Comparison of ENCODE assay signal across 12 cellular contexts in the genomic region with DNA sequence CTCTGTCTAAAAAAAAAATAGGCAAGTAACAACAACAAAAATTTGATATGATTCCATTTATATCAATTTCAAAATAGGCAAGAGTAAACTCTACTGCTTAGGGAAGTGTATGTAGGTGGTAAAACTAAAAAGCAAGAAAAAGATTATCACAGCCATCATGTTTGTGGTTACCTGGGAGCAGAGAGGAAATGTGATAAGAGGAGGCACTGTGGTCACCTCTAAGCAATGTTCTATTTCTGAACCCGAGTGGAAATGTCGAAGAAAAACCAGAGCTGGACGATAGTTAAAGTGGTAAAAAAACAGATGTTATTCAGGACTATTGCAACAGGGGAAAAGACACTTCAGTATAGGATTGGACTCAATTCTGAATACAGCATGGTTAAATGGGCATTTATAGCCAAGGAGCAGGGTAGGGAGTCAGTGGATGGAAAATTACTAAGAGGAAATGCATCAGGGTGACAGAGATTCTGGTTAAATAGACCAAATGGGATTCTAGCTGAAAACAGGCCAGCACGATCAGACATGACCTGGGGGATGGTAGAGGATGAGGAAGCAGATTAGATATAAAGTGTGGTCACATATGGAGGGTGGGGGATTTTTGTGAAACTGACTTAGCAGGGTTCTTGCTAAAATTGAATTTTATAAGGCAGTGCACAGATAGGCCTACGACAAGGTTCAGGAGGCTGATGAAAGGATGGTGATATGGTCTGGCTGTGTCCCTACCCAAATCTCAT. TPM values are rescaled to one million over a fixed set of nuclear protein-coding genes. Genes with fewer than 3 reads are reported as not detected.
DNase-seq lines count a peak whose midpoint lies in the region; ATAC-seq lines count a peak whose summit lies in the region.
"Had no signal": no experiment of that assay in that cellular context is flagged by ENCODE, and none has a peak within 500 bp of the region (broad histone marks: within the 10 kb centered on the region; RNA-seq: fewer than 3 reads in every experiment).

No MANE protein-coding gene starts in this region.

- peak; percentile 86 to 90 for ATAC-seq in activated T-cell treated with anti-CD3 and anti-CD28 coated beads, Interleukin-2, amount 50 U/mL, for 4 hours
- ATAC-seq: HepG2 had no signal

- peaks cover 35% of the 10 kb centered on the region for H3K4me1 Mint-ChIP-seq in activated T-cell treated with anti-CD3 and anti-CD28 coated beads, Interleukin-2, amount 50 U/mL, for 24 hours (ENCODE audit: low read depth)
- H3K4me1 Mint-ChIP-seq in activated T-cell treated with anti-CD3 and anti-CD28 coated beads, Interleukin-2, amount 50 U/mL, for 4 hours (ENCODE audit: low read depth), result peaks cover 27% of the 10 kb centered on the region

- peaks cover 31% of the 10 kb centered on the region for H3K36me3 Mint-ChIP-seq in activated T-cell treated with anti-CD3 and anti-CD28 coated beads, Interleukin-2, amount 50 U/mL, for 24 hours (ENCODE audit: low read depth)
- H3K36me3 Mint-ChIP-seq in activated T-cell treated with anti-CD3 and anti-CD28 coated beads, Interleukin-2, amount 50 U/mL, for 4 hours (ENCODE audit: insufficient read depth), result no peaks in the 10 kb centered on the region

- no peaks in the 10 kb centered on the region for H3K27me3 Mint-ChIP-seq in activated T-cell treated with anti-CD3 and anti-CD28 coated beads, Interleukin-2, amount 50 U/mL, for 24 hours
- no peaks in the 10 kb centered on the region for H3K27me3 Mint-ChIP-seq in activated T-cell treated with anti-CD3 and anti-CD28 coated beads, Interleukin-2, amount 50 U/mL, for 4 hours (ENCODE audit: low read depth)

- no peak for DNase-seq in activated T-cell treated with anti-CD3 and anti-CD28 coated beads, Interleukin-2, amount 50 U/mL, for 24 hours
- DNase-seq in activated T-cell treated with anti-CD3 and anti-CD28 coated beads, Interleukin-2, amount 50 U/mL, for 1 hour, result no peak
- DNase-seq in HT1080 (ENCODE audit: low read depth) (peak; percentile 26), hypothalamus (lab: John Stamatoyannopoulos, UW) (no peak), Ammon's horn (ENCODE audit: low spot score) (no peak), amniotic stem cell (lab: John Stamatoyannopoulos, UW) (no peak)
- no peak for DNase-seq in activated T-cell treated with anti-CD3 and anti-CD28 coated beads, Interleukin-2, amount 50 U/mL, for 4 hours
- DNase-seq in stimulated activated naive CD4-positive, alpha-beta T cell treated with Interleukin-2 at 50 U/mL for 16 hours (lab: John Stamatoyannopoulos, UW), result peak; percentile 29
- DNase-seq: HCEC 1CT, NCI-H2227 treated with DMSO at 0.1 percent for 48 hours, sigmoid colon had no signal

- H3K4me3 Mint-ChIP-seq in activated T-cell treated with anti-CD3 and anti-CD28 coated beads, Interleukin-2, amount 50 U/mL, for 24 hours, result peak overlapping the region; percentile 55
- H3K4me3 Mint-ChIP-seq in activated T-cell treated with anti-CD3 and anti-CD28 coated beads, Interleukin-2, amount 50 U/mL, for 4 hours, result no peak overlapping the region

- peak overlapping the region; percentile 93 for H3K27ac Mint-ChIP-seq in activated T-cell treated with anti-CD3 and anti-CD28 coated beads, Interleukin-2, amount 50 U/mL, for 24 hours

- peaks cover 8% of the 10 kb centered on the region for H3K9me3 Mint-ChIP-seq in activated T-cell treated with anti-CD3 and anti-CD28 coated beads, Interleukin-2, amount 50 U/mL, for 24 hours
- H3K9me3 Mint-ChIP-seq in activated T-cell treated with anti-CD3 and anti-CD28 coated beads, Interleukin-2, amount 50 U/mL, for 4 hours, result no peaks in the 10 kb centered on the region

RNA-seq across cellular contexts. Expression of a gene that starts 6.0 kb away (rescaled TPM):
- total RNA-seq in HT1080 (2014; rRNA removed; shearing (Covaris generic)), result 42.7 and 48.8 TPM in 2 replicates
- polyA plus RNA-seq in HT1080 (2015; cell fraction: cytosol; rRNA removed), result 33.6 and 37.8 TPM in 2 replicates
- polyA plus RNA-seq in HT1080 (2015; cell fraction: nucleus; rRNA removed), result 15.1 and 17.2 TPM in 2 replicates
- 10 to 100 TPM; 35.5 to 37.9 (median 35.7) TPM for total RNA-seq in activated T-cell treated with anti-CD3 and anti-CD28 coated beads, Interleukin-2, amount 50 U/mL, for 4 hours

RNA-seq across cellular contexts. Expression of a gene that starts 19.2 kb away (rescaled TPM):
- total RNA-seq in HT1080 (2014; rRNA removed; shearing (Covaris generic)), result 19.9 and 26.1 TPM in 2 replicates
- polyA plus RNA-seq in HT1080 (2015; cell fraction: cytosol; rRNA removed), result 15.6 and 16.2 TPM in 2 replicates
- 29.4 and 51.6 TPM in 2 replicates for polyA plus RNA-seq in HT1080 (2015; cell fraction: nucleus; rRNA removed)
- 1 to 10 TPM; 3.2 to 5.7 (median 4.7) TPM for total RNA-seq in activated T-cell treated with anti-CD3 and anti-CD28 coated beads, Interleukin-2, amount 50 U/mL, for 4 hours

RNA-seq across cellular contexts. Expression of a gene that starts 19.3 kb away (rescaled TPM):
- total RNA-seq in HT1080 (2014; rRNA removed; shearing (Covaris generic)), result 27.7 and 27.8 TPM in 2 replicates
- polyA plus RNA-seq in HT1080 (2015; cell fraction: cytosol; rRNA removed), result 32.8 and 34.0 TPM in 2 replicates
- 58.3 and 69.8 TPM in 2 replicates for polyA plus RNA-seq in HT1080 (2015; cell fraction: nucleus; rRNA removed)
- total RNA-seq in activated T-cell treated with anti-CD3 and anti-CD28 coated beads, Interleukin-2, amount 50 U/mL, for 4 hours, result 1 to 10 TPM; 6.2 to 8.9 (median 7.3) TPM

Comparison
In these comparisons a context has a peak if more than half of its experiments do, and no peak if none do; other contexts are left out.
1. DNase-seq: peak in HT1080 (single experiment) and stimulated activated naive CD4-positive, alpha-beta T cell treated with Interleukin-2 at 50 U/mL for 16 hours (single experiment); none in activated T-cell treated with anti-CD3 and anti-CD28 coated beads, Interleukin-2, amount 50 U/mL, for 24 hours (single experiment), activated T-cell treated with anti-CD3 and anti-CD28 coated beads, Interleukin-2, amount 50 U/mL, for 1 hour (single experiment), activated T-cell treated with anti-CD3 and anti-CD28 coated beads, Interleukin-2, amount 50 U/mL, for 4 hours (single experiment), hypothalamus (0 of 51), Ammon's horn (single experiment) and amniotic stem cell (single experiment).